In the genomic region with DNA sequence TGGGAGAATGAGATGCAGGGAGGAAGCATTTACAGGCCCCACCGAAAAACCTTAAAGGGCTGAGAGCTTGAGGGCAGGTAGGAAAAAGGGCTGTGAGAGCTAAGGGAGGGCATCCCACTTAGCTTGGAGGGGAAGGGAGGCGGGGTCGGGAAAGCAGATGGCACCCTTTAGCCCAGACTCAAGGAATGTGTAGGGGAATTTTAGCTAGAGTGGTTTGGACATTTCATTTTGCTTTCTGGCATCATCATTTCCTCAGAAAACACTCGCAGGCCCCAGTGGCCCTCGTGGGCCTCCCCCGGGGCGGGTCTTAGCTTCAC, we compare ENCODE assay signal across 8 cellular contexts.
DNase-seq lines count a peak whose midpoint lies in the region; ATAC-seq and TF ChIP-seq lines count a peak whose summit lies in the region.

No MANE protein-coding gene starts in this region.

- peak overlapping the region; percentile 76 for H2AFZ ChIP-seq in ACC112 (ENCODE audit: low read length, unreplicated experiment)

- in situ Hi-C loops in brain microvascular endothelial cell (cut with HindIII; ENCODE audit: low pct_ligation_motif_present, low sequenced_read_pairs): no loop called here

- DNase-seq in brain microvascular endothelial cell: no peak
- DNase-seq in iPS-NIHi11 (ENCODE audit: low spot score): no peak
- no peak for DNase-seq in SKM-1 treated with dmso at 0.1 percent for 144 hours (lab: John Stamatoyannopoulos, UW; ENCODE audit: unreplicated experiment)

- no peak for TF ChIP-seq CTCF in brain microvascular endothelial cell (IDR thresholded peaks at IDR 0.05; ENCODE audit: low read depth, low read length, missing control alignments)

- H3K27ac ChIP-seq in ACC112 (ENCODE audit: low read depth, low read length) (peak overlapping the region; percentile 5; the same call in 1 of the 2 replicates), brain microvascular endothelial cell (no peak overlapping the region), muscle layer of duodenum (ENCODE audit: low read length) (peak overlapping the region; percentile 87)

- H3K4me3 ChIP-seq in ACC112 (ENCODE audit: low read depth, low read length) (peak overlapping the region; percentile 85), brain microvascular endothelial cell (ENCODE audit: low read depth, low read length) (peak overlapping the region; percentile 9), muscle layer of duodenum (ENCODE audit: low read depth in 1 of 2, low read length in 2 of 2) (peak overlapping the region; percentile 52 to 92)

- H3K9me3 ChIP-seq in muscle layer of duodenum (ENCODE audit: control insufficient read depth in 1 of 2, low read length in 2 of 2): no peaks in the 10 kb centered on the region

- no peaks in the 10 kb centered on the region for H3K36me3 ChIP-seq in ACC112 (ENCODE audit: insufficient read depth, low read length)
- no peaks in the 10 kb centered on the region for H3K36me3 ChIP-seq in brain microvascular endothelial cell (replicated peaks)
- H3K36me3 ChIP-seq in muscle layer of duodenum (ENCODE audit: control insufficient read depth in 1 of 2, insufficient read depth in 2 of 2, low read length in 2 of 2): peaks cover 0 to 3% of the 10 kb centered on the region in 2 donors

- peaks cover 38% of the 10 kb centered on the region for H3K79me2 ChIP-seq in ACC112 (ENCODE audit: control insufficient read depth, insufficient read depth, low read length, unreplicated experiment)

- H3K4me1 ChIP-seq in ACC112 (ENCODE audit: control insufficient read depth, insufficient read depth, low read length, unreplicated experiment) (peaks cover 33% of the 10 kb centered on the region), muscle layer of duodenum (ENCODE audit: control insufficient read depth in 1 of 2, insufficient read depth in 2 of 2, low read length in 2 of 2) (peaks cover 20 to 42% of the 10 kb centered on the region in 2 donors)

- H3K27me3 ChIP-seq in ACC112 (ENCODE audit: insufficient read depth, low read length) (no peaks in the 10 kb centered on the region), brain microvascular endothelial cell (replicated peaks) (no peaks in the 10 kb centered on the region), muscle layer of duodenum (ENCODE audit: low read depth, low read length) (no peaks in the 10 kb centered on the region)

- ATAC-seq in HG02970 (IDR thresholded peaks at IDR 0.05; ENCODE audit: low FRiP score, unreplicated experiment): peak; percentile 22
- ATAC-seq in GM19351 (IDR thresholded peaks at IDR 0.05; ENCODE audit: unreplicated experiment): no peak
- no peak for ATAC-seq in HG03520 (IDR thresholded peaks at IDR 0.05; ENCODE audit: unreplicated experiment)

Comparison
In these comparisons a context has a peak if more than half of its experiments do, and no peak if none do; other contexts are left out.
1. H3K4me3 ChIP-seq: peak in every context shown above with its lines; median percentile 85 in ACC112; 72 in muscle layer of duodenum; 9 in brain microvascular endothelial cell.